25 cellular contexts compared by ENCODE assay signal in genomic region chr12:104939089-104939488, GRCh38.
"Had no signal": no experiment of that assay in that cellular context is flagged by ENCODE, and none has a peak within 500 bp of the region (broad histone marks: within the 10 kb centered on the region; RNA-seq: fewer than 3 reads in every experiment).

No MANE protein-coding gene starts in this region.

- H3K4me1 ChIP-seq: Peyer's patch, SJCRH30 had no signal

- H3K9ac ChIP-seq: SK-N-SH had no signal

- H3K9me3 ChIP-seq: Peyer's patch, SJCRH30, SK-N-SH had no signal

- H3K27ac ChIP-seq: brain microvascular endothelial cell, Peyer's patch, RWPE1, SJCRH30, VCaP had no signal

- DNase-seq: activated CD4-positive, alpha-beta memory T cell treated with anti-CD3 and anti-CD28 coated beads, Interleukin-2, amount 10 ng/mL, durations not matched to agents 7 days and 5 days; activated CD4-positive, alpha-beta T cell treated with anti-CD3 and anti-CD28 coated beads, Interleukin-2, amount 10 ng/mL, durations not matched to agents 7 days and 5 days; activated CD4-positive, CD25-positive, alpha-beta regulatory T cell; activated gamma-delta T cell; activated naive CD4-positive, alpha-beta T cell treated with anti-CD3 and anti-CD28 coated beads for 36 hours; activated T-cell treated with anti-CD3 and anti-CD28 coated beads for 4 hours; activated T-cell treated with anti-CD3 and anti-CD28 coated beads, Interleukin-2, amount 50 U/mL, for 48 hours; MM.1S; NCI-H1105; NCI-H1436; NCI-H1694 treated with DMSO at 0.1 percent for 48 hours; NCI-H2171; NCI-H2227 treated with DMSO at 0.1 percent for 48 hours; NCI-H446 treated with DMSO at 0.1 percent for 48 hours; NCI-H526 treated with DMSO at 0.1 percent for 48 hours; NK-92 treated with Interleukin-12 subunit alpha and Interleukin-12 subunit beta, amount 100 ng/mL, for 24 hours; Peyer's patch; Right ventricle myocardium superior; SK-N-SH; T-helper 1 cell had no signal

- ATAC-seq: activated T-helper 17 cell treated with anti-CD3 and anti-CD28 coated beads, Interleukin-2, amount 50 U/mL, for 72 hours had no signal

- H3K36me3 ChIP-seq: brain microvascular endothelial cell, Peyer's patch, SJCRH30 had no signal

- H3K4me3 ChIP-seq: Peyer's patch, SJCRH30 had no signal

- H3K27me3 ChIP-seq: brain microvascular endothelial cell, Peyer's patch, SJCRH30 had no signal
